1 cellular context compared by ENCODE assay signal in the genomic region with DNA sequence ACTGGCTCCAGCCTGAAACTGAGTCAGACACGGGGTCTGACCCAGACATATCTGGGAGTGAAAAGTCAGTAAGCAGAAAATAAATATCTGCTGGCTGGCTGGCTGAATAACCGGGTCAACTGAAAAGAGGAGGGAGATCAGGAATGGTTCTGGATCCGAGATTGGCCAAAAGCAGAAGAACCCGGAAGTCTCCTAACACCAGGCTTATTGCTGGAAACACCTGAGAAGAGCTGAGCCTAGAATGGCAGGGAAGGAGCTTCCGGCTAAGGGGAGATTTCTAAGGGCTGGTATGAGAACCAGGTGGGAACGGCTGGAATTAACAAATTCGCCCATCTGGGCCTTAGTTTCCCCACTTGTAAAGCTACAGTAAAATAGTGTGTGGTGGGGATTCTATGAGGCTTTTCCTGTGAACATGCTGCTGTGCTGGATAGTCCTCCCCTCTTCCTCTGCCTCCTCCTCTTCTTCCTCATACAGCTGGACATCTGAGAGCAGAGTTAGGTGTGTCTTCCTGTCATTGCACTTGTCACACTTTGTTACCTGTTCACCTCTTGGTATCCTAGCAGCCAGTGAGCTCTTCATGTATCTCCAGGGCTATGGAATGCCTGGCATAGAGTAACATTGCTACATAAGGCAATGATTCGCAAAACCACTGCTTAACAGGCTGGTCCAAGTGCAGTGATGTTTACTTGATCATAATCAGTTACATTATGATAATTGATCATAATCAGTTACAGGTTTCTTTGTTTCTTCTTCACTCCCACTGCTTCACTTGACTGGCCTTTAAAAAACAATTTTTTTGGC.
A peak's percentile ranks its signal among the peaks of the same experiment; 100 is the strongest.
TF ChIP-seq lines count a peak whose summit lies in the region.

No MANE protein-coding gene starts in this region.

TF ChIP-seq in HEK293, 187 proteins besides CTCF, POLR2A, EP300 and RAD21:
- TF ChIP-seq, protein P1, sequence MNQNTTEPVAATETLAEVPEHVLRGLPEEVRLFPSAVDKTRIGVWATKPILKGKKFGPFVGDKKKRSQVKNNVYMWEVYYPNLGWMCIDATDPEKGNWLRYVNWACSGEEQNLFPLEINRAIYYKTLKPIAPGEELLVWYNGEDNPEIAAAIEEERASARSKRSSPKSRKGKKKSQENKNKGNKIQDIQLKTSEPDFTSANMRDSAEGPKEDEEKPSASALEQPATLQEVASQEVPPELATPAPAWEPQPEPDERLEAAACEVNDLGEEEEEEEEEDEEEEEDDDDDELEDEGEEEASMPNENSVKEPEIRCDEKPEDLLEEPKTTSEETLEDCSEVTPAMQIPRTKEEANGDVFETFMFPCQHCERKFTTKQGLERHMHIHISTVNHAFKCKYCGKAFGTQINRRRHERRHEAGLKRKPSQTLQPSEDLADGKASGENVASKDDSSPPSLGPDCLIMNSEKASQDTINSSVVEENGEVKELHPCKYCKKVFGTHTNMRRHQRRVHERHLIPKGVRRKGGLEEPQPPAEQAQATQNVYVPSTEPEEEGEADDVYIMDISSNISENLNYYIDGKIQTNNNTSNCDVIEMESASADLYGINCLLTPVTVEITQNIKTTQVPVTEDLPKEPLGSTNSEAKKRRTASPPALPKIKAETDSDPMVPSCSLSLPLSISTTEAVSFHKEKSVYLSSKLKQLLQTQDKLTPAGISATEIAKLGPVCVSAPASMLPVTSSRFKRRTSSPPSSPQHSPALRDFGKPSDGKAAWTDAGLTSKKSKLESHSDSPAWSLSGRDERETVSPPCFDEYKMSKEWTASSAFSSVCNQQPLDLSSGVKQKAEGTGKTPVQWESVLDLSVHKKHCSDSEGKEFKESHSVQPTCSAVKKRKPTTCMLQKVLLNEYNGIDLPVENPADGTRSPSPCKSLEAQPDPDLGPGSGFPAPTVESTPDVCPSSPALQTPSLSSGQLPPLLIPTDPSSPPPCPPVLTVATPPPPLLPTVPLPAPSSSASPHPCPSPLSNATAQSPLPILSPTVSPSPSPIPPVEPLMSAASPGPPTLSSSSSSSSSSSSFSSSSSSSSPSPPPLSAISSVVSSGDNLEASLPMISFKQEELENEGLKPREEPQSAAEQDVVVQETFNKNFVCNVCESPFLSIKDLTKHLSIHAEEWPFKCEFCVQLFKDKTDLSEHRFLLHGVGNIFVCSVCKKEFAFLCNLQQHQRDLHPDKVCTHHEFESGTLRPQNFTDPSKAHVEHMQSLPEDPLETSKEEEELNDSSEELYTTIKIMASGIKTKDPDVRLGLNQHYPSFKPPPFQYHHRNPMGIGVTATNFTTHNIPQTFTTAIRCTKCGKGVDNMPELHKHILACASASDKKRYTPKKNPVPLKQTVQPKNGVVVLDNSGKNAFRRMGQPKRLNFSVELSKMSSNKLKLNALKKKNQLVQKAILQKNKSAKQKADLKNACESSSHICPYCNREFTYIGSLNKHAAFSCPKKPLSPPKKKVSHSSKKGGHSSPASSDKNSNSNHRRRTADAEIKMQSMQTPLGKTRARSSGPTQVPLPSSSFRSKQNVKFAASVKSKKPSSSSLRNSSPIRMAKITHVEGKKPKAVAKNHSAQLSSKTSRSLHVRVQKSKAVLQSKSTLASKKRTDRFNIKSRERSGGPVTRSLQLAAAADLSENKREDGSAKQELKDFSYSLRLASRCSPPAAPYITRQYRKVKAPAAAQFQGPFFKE (tag by site-specific recombination; IDR thresholded peaks at IDR 0.05; ENCODE audit: borderline replicate concordance), result no peak
- no peak for TF ChIP-seq ZNF677 (tag by site-specific recombination; IDR thresholded peaks at IDR 0.05)
- TF ChIP-seq, protein P2, sequence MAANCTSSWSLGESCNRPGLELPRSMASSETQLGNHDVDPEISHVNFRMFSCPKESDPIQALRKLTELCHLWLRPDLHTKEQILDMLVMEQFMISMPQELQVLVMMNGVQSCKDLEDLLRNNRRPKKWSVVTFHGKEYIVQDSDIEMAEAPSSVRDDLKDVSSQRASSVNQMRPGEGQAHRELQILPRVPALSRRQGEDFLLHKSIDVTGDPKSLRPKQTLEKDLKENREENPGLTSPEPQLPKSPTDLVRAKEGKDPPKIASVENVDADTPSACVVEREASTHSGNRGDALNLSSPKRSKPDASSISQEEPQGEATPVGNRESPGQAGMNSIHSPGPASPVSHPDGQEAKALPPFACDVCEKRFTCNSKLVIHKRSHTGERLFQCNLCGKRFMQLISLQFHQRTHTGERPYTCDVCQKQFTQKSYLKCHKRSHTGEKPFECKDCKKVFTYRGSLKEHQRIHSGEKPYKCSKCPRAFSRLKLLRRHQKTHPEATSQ (tag by site-specific recombination; IDR thresholded peaks at IDR 0.05), result no peak
- TF ChIP-seq, protein P3, sequence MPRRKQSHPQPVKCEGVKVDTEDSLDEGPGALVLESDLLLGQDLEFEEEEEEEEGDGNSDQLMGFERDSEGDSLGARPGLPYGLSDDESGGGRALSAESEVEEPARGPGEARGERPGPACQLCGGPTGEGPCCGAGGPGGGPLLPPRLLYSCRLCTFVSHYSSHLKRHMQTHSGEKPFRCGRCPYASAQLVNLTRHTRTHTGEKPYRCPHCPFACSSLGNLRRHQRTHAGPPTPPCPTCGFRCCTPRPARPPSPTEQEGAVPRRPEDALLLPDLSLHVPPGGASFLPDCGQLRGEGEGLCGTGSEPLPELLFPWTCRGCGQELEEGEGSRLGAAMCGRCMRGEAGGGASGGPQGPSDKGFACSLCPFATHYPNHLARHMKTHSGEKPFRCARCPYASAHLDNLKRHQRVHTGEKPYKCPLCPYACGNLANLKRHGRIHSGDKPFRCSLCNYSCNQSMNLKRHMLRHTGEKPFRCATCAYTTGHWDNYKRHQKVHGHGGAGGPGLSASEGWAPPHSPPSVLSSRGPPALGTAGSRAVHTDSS (tag by site-specific recombination; IDR thresholded peaks at IDR 0.05), result peak; percentile 80
- TF ChIP-seq, protein P4, sequence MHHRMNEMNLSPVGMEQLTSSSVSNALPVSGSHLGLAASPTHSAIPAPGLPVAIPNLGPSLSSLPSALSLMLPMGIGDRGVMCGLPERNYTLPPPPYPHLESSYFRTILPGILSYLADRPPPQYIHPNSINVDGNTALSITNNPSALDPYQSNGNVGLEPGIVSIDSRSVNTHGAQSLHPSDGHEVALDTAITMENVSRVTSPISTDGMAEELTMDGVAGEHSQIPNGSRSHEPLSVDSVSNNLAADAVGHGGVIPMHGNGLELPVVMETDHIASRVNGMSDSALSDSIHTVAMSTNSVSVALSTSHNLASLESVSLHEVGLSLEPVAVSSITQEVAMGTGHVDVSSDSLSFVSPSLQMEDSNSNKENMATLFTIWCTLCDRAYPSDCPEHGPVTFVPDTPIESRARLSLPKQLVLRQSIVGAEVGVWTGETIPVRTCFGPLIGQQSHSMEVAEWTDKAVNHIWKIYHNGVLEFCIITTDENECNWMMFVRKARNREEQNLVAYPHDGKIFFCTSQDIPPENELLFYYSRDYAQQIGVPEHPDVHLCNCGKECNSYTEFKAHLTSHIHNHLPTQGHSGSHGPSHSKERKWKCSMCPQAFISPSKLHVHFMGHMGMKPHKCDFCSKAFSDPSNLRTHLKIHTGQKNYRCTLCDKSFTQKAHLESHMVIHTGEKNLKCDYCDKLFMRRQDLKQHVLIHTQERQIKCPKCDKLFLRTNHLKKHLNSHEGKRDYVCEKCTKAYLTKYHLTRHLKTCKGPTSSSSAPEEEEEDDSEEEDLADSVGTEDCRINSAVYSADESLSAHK (tag by site-specific recombination; IDR thresholded peaks at IDR 0.05), result 0 out of 2 replicates have a peak, but pooled peaks have one; percentile 17
- TF ChIP-seq, protein P5, sequence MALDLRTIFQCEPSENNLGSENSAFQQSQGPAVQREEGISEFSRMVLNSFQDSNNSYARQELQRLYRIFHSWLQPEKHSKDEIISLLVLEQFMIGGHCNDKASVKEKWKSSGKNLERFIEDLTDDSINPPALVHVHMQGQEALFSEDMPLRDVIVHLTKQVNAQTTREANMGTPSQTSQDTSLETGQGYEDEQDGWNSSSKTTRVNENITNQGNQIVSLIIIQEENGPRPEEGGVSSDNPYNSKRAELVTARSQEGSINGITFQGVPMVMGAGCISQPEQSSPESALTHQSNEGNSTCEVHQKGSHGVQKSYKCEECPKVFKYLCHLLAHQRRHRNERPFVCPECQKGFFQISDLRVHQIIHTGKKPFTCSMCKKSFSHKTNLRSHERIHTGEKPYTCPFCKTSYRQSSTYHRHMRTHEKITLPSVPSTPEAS (tag by site-specific recombination; IDR thresholded peaks at IDR 0.05), result no peak
- TF ChIP-seq ZNF600 (tag by site-specific recombination; IDR thresholded peaks at IDR 0.05), result peak; percentile 38
- TF ChIP-seq BCL11B (tag by site-specific recombination; IDR thresholded peaks at IDR 0.05; ENCODE audit: low read depth), result no peak
- TF ChIP-seq OVOL3 (tag by site-specific recombination; IDR thresholded peaks at IDR 0.05), result no peak
- TF ChIP-seq MYNN (tag by site-specific recombination; IDR thresholded peaks at IDR 0.05; ENCODE audit: borderline replicate concordance), result no peak
- no peak for TF ChIP-seq ZNF433 (tag by site-specific recombination; IDR thresholded peaks at IDR 0.05; ENCODE audit: low read depth)
- TF ChIP-seq, protein P6, sequence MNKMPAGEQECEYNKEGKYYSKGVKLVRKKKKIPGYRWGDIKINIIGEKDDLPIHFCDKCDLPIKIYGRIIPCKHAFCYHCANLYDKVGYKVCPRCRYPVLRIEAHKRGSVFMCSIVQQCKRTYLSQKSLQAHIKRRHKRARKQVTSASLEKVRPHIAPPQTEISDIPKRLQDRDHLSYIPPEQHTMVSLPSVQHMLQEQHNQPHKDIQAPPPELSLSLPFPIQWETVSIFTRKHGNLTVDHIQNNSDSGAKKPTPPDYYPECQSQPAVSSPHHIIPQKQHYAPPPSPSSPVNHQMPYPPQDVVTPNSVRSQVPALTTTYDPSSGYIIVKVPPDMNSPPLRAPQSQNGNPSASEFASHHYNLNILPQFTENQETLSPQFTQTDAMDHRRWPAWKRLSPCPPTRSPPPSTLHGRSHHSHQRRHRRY (tag by site-specific recombination; IDR thresholded peaks at IDR 0.05), result no peak
TF ChIP-seq in HEK293: peak in this region for 3.
